ENCODE assay signal across 14 cellular contexts in the genomic region with DNA sequence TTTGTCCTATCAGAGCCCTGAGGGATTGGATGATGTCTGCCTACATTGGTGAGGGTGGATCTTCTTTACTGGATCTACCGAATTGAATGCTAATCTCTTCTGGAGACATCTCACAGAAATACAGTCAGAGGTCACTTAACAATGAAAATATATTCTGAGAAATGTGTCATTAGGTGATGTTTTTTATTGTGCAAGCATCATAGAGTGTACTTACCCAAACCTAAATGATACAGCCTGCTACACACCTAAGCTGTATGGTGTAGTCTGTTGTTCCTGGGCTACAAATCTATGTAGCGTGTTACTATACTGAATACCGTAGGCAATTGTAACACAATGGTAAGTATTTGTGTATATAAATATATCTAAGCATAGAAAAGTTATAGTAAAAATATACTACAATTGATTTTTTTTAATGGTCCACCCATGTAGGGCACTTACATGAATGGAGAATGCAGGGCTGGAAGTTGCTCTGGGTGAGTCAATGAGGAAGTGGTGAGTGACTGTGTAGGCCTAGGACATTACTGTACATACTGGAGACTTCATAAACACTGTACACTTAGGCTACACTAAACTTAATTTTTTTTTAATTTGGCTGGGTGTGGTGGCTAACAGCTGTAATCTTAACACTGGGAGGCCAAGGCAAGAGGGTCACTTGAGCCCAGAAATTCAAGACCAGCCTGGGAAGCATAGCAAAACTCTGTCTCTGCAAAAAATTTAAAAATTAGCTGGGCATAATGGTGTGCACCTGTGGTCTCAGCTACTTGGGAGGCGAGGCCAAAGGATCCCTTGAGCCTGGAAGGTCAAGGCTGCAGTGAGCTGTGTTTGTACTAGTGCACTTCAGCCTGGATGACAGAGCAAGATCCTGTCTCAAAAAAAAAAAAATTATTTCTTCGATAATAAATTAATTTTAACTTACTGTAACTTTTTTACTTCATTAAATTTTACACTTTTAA.
DNase-seq lines count a peak whose midpoint lies in the region; ATAC-seq and TF ChIP-seq lines count a peak whose summit lies in the region.
"Had no signal": no experiment of that assay in that cellular context is flagged by ENCODE, and none has a peak within 500 bp of the region (broad histone marks: within the 10 kb centered on the region; RNA-seq: fewer than 3 reads in every experiment).

No MANE protein-coding gene starts in this region.

- H3K4me3 ChIP-seq in AG04449 (ENCODE audit: low read depth, low read length), result no peak overlapping the region
- no peak overlapping the region for H3K4me3 ChIP-seq in fibroblast of mammary gland (ENCODE audit: control insufficient read depth, low read depth, low read length)

- no peak for TF ChIP-seq CTCF in AG04449 (IDR thresholded peaks at IDR 0.05; ENCODE audit: insufficient read depth, low read length, missing control alignments)
- no peak for TF ChIP-seq CTCF in fibroblast of mammary gland (conservative IDR thresholded peaks at IDR 0.05; ENCODE audit: control insufficient read depth, insufficient read depth, low read depth, low read length)

- POLR2A ChIA-PET in AG04449 (lab: Yijun Ruan, JAX), result no interaction called here

- ATAC-seq in HG02571 (IDR thresholded peaks at IDR 0.05; ENCODE audit: unreplicated experiment), result no peak
- ATAC-seq: effector memory CD8-positive, alpha-beta T cell had no signal

- CTCF ChIA-PET in AG04449 (lab: Yijun Ruan, JAX), result interaction anchor here (0.7 kb wide), 1 partner anchor 9 kb away, joined by 4 read pairs; no protein-coding TSS in a partner anchor

- peak; percentile 9 for DNase-seq in AG04449 (ENCODE audit: low read depth, low spot score)
- peak; percentile 93 for DNase-seq in HT1080 (ENCODE audit: low read depth)
- peak; percentile 44 for DNase-seq in RPMI7951 (ENCODE audit: low read depth)
- DNase-seq in fibroblast of mammary gland (ENCODE audit: low read depth), result peak; percentile 80
- DNase-seq in nucleus accumbens (lab: John Stamatoyannopoulos, UW), result no peak
- DNase-seq in 8988T, result no peak
- DNase-seq in activated CD8-positive, alpha-beta memory T cell treated with anti-CD3 and anti-CD28 coated beads, Interleukin-2, amount 50 U/mL, for 48 hours, result no peak
- DNase-seq: activated naive CD4-positive, alpha-beta T cell; caudate nucleus; effector memory CD8-positive, alpha-beta T cell; glutamatergic neuron; islet precursor cell; NCI-H774 had no signal

Comparison
In these comparisons a context has a peak if more than half of its experiments do, and no peak if none do; other contexts are left out.
1. DNase-seq: peak in AG04449 (single experiment), HT1080 (single experiment), RPMI7951 (single experiment) and fibroblast of mammary gland (single experiment); none in nucleus accumbens (0 of 56), 8988T (single experiment) and activated CD8-positive, alpha-beta memory T cell treated with anti-CD3 and anti-CD28 coated beads, Interleukin-2, amount 50 U/mL, for 48 hours (single experiment).